In the genomic region with DNA sequence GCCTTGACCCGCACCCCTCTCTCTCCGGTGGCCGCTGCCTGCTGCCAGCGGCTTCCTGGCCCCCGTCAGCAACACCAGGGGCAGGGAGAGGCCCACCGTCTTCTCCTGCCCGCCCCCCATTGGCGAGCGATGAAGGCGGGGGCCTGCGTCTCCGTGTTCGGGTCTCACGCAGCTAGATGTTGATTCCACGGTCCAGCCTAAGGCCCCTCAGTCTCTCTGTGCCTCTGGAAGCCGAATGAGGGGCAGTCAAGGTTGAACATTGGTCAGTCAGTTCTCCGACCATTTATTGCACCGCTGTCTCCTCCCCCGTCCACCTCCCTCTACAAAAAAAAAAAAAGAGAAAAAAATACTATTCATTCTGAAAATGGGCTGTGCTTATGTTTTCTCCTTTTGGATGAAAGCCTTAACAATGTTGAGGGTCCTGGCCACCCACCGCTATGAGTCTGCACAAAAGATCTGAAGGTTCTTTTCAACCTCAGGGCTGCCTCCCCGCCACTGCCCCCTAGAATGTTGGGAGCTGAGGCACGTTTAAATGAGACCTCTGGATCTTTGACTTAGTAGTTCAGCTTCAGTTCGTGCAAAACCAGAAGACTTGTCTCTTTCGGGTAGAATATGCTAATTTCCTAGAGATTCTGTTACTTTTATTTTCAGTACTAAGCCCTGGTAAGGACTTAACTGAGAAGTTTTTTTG, we compare ENCODE assay signal across 8 cellular contexts. TPM values are rescaled to one million over a fixed set of nuclear protein-coding genes. Genes with fewer than 3 reads are reported as not detected.
A peak's percentile ranks its signal among the peaks of the same experiment; 100 is the strongest.
DNase-seq lines count a peak whose midpoint lies in the region; ATAC-seq and TF ChIP-seq lines count a peak whose summit lies in the region.

No MANE protein-coding gene starts in this region.

- peak overlapping the region; percentile 94 for H3K27ac ChIP-seq in lower lobe of right lung
- H3K27ac ChIP-seq in stomach smooth muscle (ENCODE audit: low read length) = peak overlapping the region; percentile 95

- no peaks in the 10 kb centered on the region for H3K27me3 ChIP-seq in lower lobe of right lung (ENCODE audit: low read depth)
- no peaks in the 10 kb centered on the region for H3K27me3 ChIP-seq in stomach smooth muscle (ENCODE audit: control insufficient read depth in 1 of 2, insufficient read depth in 2 of 2, low read length in 2 of 2)

- H3K9ac ChIP-seq in stomach smooth muscle (ENCODE audit: low read length in 2 of 2) = peak overlapping the region; percentile 97 to 99

- intact Hi-C loops in lower lobe of right lung (cut with DNase I) = no loop called here

- H3K9me3 ChIP-seq in lower lobe of right lung (no peaks in the 10 kb centered on the region), stomach smooth muscle (ENCODE audit: control insufficient read depth in 2 of 2, low read length in 2 of 2) (no peaks in the 10 kb centered on the region)

- H3K36me3 ChIP-seq in lower lobe of right lung = peaks cover 40% of the 10 kb centered on the region
- H3K36me3 ChIP-seq in stomach smooth muscle (ENCODE audit: control insufficient read depth in 2 of 2, insufficient read depth in 2 of 2, low read length in 2 of 2) = peaks cover 6 to 7% of the 10 kb centered on the region in 2 donors

- TF ChIP-seq CTCF in lower lobe of right lung (IDR thresholded peaks at IDR 0.05) = no peak

- H3K4me1 ChIP-seq in lower lobe of right lung (peaks cover 56% of the 10 kb centered on the region), stomach smooth muscle (ENCODE audit: control insufficient read depth, insufficient read depth, low read length) (peaks cover 14% of the 10 kb centered on the region)

- peak; percentile 22 for ATAC-seq in HG03135 (IDR thresholded peaks at IDR 0.05; ENCODE audit: unreplicated experiment)
- peak in 1 of 2 donors; percentile 2 for ATAC-seq in lower lobe of right lung

- H3K4me3 ChIP-seq in lower lobe of right lung (peak overlapping the region; percentile 86), stomach smooth muscle (ENCODE audit: low read length in 2 of 2) (peak overlapping the region; percentile 87 to 89)

- DNase-seq in NCI-H526 (lab: John Stamatoyannopoulos, UW) (peak; percentile 11 to 54), NCI-H526 treated with DMSO at 0.1 percent for 48 hours (lab: John Stamatoyannopoulos, UW) (no peak), T follicular helper cell (ENCODE audit: low read depth) (peak; percentile 4), cerebellar cortex (ENCODE audit: low spot score) (peak; percentile 18), lower lobe of right lung (no peak), foreskin melanocyte (no peak)

RNA-seq across cellular contexts. Expression of a gene that starts 0.7 kb away (rescaled TPM):
- total RNA-seq in lower lobe of right lung = 56.4 TPM

Comparison
In these comparisons a context has a peak if more than half of its experiments do, and no peak if none do; other contexts are left out.
1. DNase-seq: peak in NCI-H526 (2 of 2), T follicular helper cell (single experiment) and cerebellar cortex (single experiment); none in NCI-H526 treated with DMSO at 0.1 percent for 48 hours (single experiment), lower lobe of right lung (single experiment) and foreskin melanocyte (single experiment).